Comparison of ENCODE assay signal across 1 cellular context in genomic region chr22:50659711-50660110, GRCh38. TPM values are rescaled to one million over a fixed set of nuclear protein-coding genes. Genes with fewer than 3 reads are reported as not detected.
"Had no signal": no experiment of that assay in that cellular context is flagged by ENCODE, and none has a peak within 500 bp of the region (broad histone marks: within the 10 kb centered on the region; RNA-seq: fewer than 3 reads in every experiment).

No MANE protein-coding gene starts in this region.

RNA-seq across cellular contexts. Expression of gene SHANK3, which starts 12.9 kb away (rescaled TPM):
- polyA plus RNA-seq: immature natural killer cell had no signal

RNA-seq across cellular contexts. Expression of gene MAPK8IP2, which starts 59.1 kb away (rescaled TPM):
- polyA plus RNA-seq: immature natural killer cell had no signal
